Comparison of ENCODE assay signal across 12 cellular contexts in the genomic region with DNA sequence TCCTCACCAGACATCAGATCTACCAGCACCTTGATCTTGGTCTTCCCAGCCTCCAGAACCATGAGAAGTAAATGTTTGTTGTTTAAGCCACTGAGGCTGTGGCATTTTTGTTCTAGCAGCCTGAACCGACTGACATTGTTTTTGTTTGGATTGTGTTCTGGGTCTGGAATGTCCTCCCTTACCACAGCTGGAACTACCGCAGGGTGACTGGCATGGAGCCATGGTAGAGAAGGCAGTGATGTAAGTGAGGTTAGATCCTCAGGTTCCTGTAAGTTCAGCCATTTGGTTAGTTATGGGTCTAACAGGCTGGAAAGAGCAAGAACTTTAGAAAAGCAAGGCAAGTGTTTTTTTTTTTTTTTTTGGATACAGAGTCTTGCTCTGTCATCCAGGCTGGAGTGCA.
DNase-seq lines count a peak whose midpoint lies in the region; TF ChIP-seq lines count a peak whose summit lies in the region.
"Had no signal": no experiment of that assay in that cellular context is flagged by ENCODE, and none has a peak within 500 bp of the region (broad histone marks: within the 10 kb centered on the region; RNA-seq: fewer than 3 reads in every experiment).

No MANE protein-coding gene starts in this region.

- DNase-seq in AG09319 (ENCODE audit: extremely low read depth, low read depth) (peak; percentile 76), T1000 (lab: John Stamatoyannopoulos, UW) (peak; percentile 44), fibroblast of pulmonary artery (ENCODE audit: low read depth) (peak; percentile 95), osteoblast (ENCODE audit: insufficient read length, low spot score, missing footprints) (peak; percentile 90), Caco-2 (no peak), activated gamma-delta T cell (lab: John Stamatoyannopoulos, UW) (no peak)
- no peak for DNase-seq in activated T-cell treated with anti-CD3 and anti-CD28 coated beads, Interleukin-2, amount 50 U/mL, for 1 hour
- DNase-seq in activated CD8-positive, alpha-beta memory T cell treated with anti-CD3 and anti-CD28 coated beads for 24 hours, result no peak
- DNase-seq: activated CD4-positive, alpha-beta T cell treated with anti-CD3 and anti-CD28 coated beads, Interleukin-2, amount 50 U/mL, for 48 hours had no signal

- BruUV-seq in Caco-2 (replicated peaks; lab: Mats Ljungman, UMichigan), result no TSS peak

- H3K36me3 Mint-ChIP-seq in Caco-2 (ENCODE audit: insufficient read depth, unreplicated experiment), result no peaks in the 10 kb centered on the region
- H3K36me3 Mint-ChIP-seq: activated naive CD8-positive, alpha-beta T cell had no signal

- H3K4me3 ChIP-seq in fibroblast of pulmonary artery (replicated peaks; ENCODE audit: low read depth, low read length), result no peak overlapping the region
- H3K4me3 ChIP-seq in osteoblast (ENCODE audit: insufficient read depth, low read length), result no peak overlapping the region
- H3K4me3 ChIP-seq in Caco-2 (ENCODE audit: low read depth, low read length), result no peak overlapping the region

- H3K36me3 ChIP-seq in osteoblast (ENCODE audit: insufficient read depth, low read length) (no peaks in the 10 kb centered on the region), Caco-2 (ENCODE audit: control insufficient read depth, insufficient read depth, low read length) (no peaks in the 10 kb centered on the region)

- TF ChIP-seq CTCF in AG09319 (IDR thresholded peaks at IDR 0.05; ENCODE audit: low read depth, low read length) (no peak), fibroblast of pulmonary artery (IDR thresholded peaks at IDR 0.05; ENCODE audit: low read length, missing control alignments) (no peak), osteoblast (IDR thresholded peaks at IDR 0.05; ENCODE audit: extremely low read depth, low read depth, low read length) (no peak), Caco-2 (IDR thresholded peaks at IDR 0.05; ENCODE audit: insufficient read depth in 1 of 2, low read depth in 1 of 2, low read length in 1 of 2, severe bottlenecking in 1 of 2, unreplicated experiment in 1 of 2) (no peak)

- peaks cover 10% of the 10 kb centered on the region for H3K27me3 Mint-ChIP-seq in Caco-2 (ENCODE audit: insufficient read depth, unreplicated experiment)
- H3K27me3 Mint-ChIP-seq: activated naive CD8-positive, alpha-beta T cell had no signal

- no peaks in the 10 kb centered on the region for H3K27me3 ChIP-seq in osteoblast (ENCODE audit: insufficient read depth, low read length)
- no peaks in the 10 kb centered on the region for H3K27me3 ChIP-seq in Caco-2 (replicated peaks; ENCODE audit: control insufficient read depth, insufficient read depth, low read length)

- no peak overlapping the region for H3K4me2 ChIP-seq in osteoblast (ENCODE audit: insufficient read depth, low read length)

- H3K4me3 Mint-ChIP-seq in Caco-2 (ENCODE audit: unreplicated experiment), result no peak overlapping the region
- H3K4me3 Mint-ChIP-seq: activated naive CD8-positive, alpha-beta T cell had no signal

- H3K9me3 Mint-ChIP-seq in Caco-2 (ENCODE audit: unreplicated experiment), result no peaks in the 10 kb centered on the region

- H3K4me1 Mint-ChIP-seq in Caco-2 (ENCODE audit: low read depth, unreplicated experiment), result no peaks in the 10 kb centered on the region

- intact Hi-C loops in Caco-2 (cut with micrococcal nuclease; ENCODE audit: unreplicated experiment), result loop anchor here (1.0 kb wide), 3 partner anchors 116 to 225 kb away; no protein-coding TSS in a partner anchor

- H2AFZ ChIP-seq in osteoblast (ENCODE audit: low read length), result no peak overlapping the region

- POLR2A ChIA-PET in Caco-2 (lab: Charles Lee), result no interaction called here

- H3K4me1 ChIP-seq in osteoblast (ENCODE audit: insufficient read depth, low read length) (peaks cover 24% of the 10 kb centered on the region), Caco-2 (no peaks in the 10 kb centered on the region)

- H3K9me3 ChIP-seq in osteoblast (ENCODE audit: low read depth, low read length), result no peaks in the 10 kb centered on the region
- no peaks in the 10 kb centered on the region for H3K9me3 ChIP-seq in Caco-2

- no peak overlapping the region for H3K27ac Mint-ChIP-seq in Caco-2 (ENCODE audit: unreplicated experiment)
- H3K27ac Mint-ChIP-seq: activated naive CD8-positive, alpha-beta T cell had no signal

- H4K20me1 ChIP-seq in osteoblast (ENCODE audit: insufficient read depth, low read length), result no peaks in the 10 kb centered on the region

- no peak overlapping the region for H3K27ac ChIP-seq in osteoblast (ENCODE audit: low read depth, low read length)
- H3K27ac ChIP-seq: C4-2B, epithelial cell of prostate had no signal

- CTCF ChIA-PET in Caco-2 (lab: Charles Lee), result interaction anchor here (1.0 to 2.2 kb wide), 6 partner anchors 115 to 315 kb away, joined by 3 to 12 read pairs (median 7); no protein-coding TSS in a partner anchor

- no peaks in the 10 kb centered on the region for H3K79me2 ChIP-seq in osteoblast (ENCODE audit: insufficient read depth, low read length)

Comparison
In these comparisons a context has a peak if more than half of its experiments do, and no peak if none do; other contexts are left out.
1. DNase-seq: peak in AG09319 (single experiment), T1000 (single experiment), fibroblast of pulmonary artery (single experiment) and osteoblast (single experiment); none in Caco-2 (0 of 2), activated T-cell treated with anti-CD3 and anti-CD28 coated beads, Interleukin-2, amount 50 U/mL, for 1 hour (single experiment), activated gamma-delta T cell (single experiment) and activated CD8-positive, alpha-beta memory T cell treated with anti-CD3 and anti-CD28 coated beads for 24 hours (single experiment).